ENCODE assay signal across 1 cellular context in the genomic region with DNA sequence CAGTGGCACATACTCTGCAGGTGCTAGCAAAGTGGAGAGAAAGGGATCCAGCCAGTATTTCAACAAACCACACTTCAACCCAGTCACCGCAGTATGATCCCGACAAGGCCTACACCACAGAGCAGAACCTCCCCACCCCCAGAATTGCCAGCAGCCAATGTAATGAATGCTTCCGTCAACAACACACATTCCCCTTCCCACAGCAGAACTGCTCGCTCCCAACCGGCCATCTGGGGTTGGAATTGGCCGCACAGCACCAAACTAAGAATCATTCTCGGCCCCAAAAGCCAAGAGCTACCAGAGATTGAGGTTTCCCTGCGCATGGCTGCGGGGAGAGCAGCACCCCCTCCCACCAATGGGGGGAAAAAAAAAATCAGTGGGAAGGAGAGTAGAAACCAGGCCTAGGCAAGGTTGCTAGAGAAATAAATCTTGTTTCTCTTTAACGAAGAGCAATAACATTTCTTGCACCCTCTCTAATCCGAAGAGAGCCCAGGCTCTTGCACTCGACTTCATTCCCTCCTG.
TF ChIP-seq lines count a peak whose summit lies in the region.

No MANE protein-coding gene starts in this region.

TF ChIP-seq in K562, 482 proteins besides CTCF, POLR2A, EP300 and RAD21 (continued from another document and continues in another):
- TF ChIP-seq BDP1 (IDR thresholded peaks at IDR 0.05; ENCODE audit: insufficient read depth, insufficient read length) = no peak
- TF ChIP-seq ZNF146 (CRISPR knock-in tag; IDR thresholded peaks at IDR 0.05; ENCODE audit: unreplicated experiment) = no peak
- peak; percentile 25 for TF ChIP-seq TAF9B (IDR thresholded peaks at IDR 0.05; ENCODE audit: partially characterized antibody)
- no peak for TF ChIP-seq MITF (IDR thresholded peaks at IDR 0.05)
- TF ChIP-seq KAT2B (IDR thresholded peaks at IDR 0.05; ENCODE audit: low read depth, low read length) = no peak
- TF ChIP-seq MTF1 (CRISPR knock-in tag; IDR thresholded peaks at IDR 0.05; ENCODE audit: borderline replicate concordance) = no peak
- no peak for TF ChIP-seq HDAC2 (IDR thresholded peaks at IDR 0.05)
- TF ChIP-seq, protein P1, sequence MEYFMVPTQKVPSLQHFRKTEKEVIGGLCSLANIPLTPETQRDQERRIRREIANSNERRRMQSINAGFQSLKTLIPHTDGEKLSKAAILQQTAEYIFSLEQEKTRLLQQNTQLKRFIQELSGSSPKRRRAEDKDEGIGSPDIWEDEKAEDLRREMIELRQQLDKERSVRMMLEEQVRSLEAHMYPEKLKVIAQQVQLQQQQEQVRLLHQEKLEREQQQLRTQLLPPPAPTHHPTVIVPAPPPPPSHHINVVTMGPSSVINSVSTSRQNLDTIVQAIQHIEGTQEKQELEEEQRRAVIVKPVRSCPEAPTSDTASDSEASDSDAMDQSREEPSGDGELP (CRISPR knock-in tag; IDR thresholded peaks at IDR 0.05; ENCODE audit: borderline replicate concordance) = peak; percentile 46; the same call in 1 of the 2 replicates
- TF ChIP-seq, protein P2, sequence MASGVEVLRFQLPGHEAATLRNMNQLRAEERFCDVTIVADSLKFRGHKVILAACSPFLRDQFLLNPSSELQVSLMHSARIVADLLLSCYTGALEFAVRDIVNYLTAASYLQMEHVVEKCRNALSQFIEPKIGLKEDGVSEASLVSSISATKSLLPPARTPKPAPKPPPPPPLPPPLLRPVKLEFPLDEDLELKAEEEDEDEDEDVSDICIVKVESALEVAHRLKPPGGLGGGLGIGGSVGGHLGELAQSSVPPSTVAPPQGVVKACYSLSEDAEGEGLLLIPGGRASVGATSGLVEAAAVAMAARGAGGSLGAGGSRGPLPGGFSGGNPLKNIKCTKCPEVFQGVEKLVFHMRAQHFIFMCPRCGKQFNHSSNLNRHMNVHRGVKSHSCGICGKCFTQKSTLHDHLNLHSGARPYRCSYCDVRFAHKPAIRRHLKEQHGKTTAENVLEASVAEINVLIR (CRISPR knock-in tag; IDR thresholded peaks at IDR 0.05) = no peak
- no peak for TF ChIP-seq ZNF133 (CRISPR knock-in tag; IDR thresholded peaks at IDR 0.05)
- TF ChIP-seq SAP30 (IDR thresholded peaks at IDR 0.05; ENCODE audit: borderline replicate concordance, insufficient read depth, low read depth, low read length, poor library complexity, severe bottlenecking) = peak; percentile 10
- TF ChIP-seq STAG1 (CRISPR knock-in tag; IDR thresholded peaks at IDR 0.05; ENCODE audit: borderline replicate concordance) = no peak
- TF ChIP-seq U2AF2 (optimal IDR thresholded peaks at IDR 0.05; ENCODE audit: low read depth, low read length) = no peak
- TF ChIP-seq ZZZ3 (IDR thresholded peaks at IDR 0.05) = no peak
- TF ChIP-seq ETS2 (tag; IDR thresholded peaks at IDR 0.05; ENCODE audit: borderline replicate concordance, poor library complexity, severe bottlenecking) = no peak
- no peak for TF ChIP-seq ZNF140 (CRISPR knock-in tag; IDR thresholded peaks at IDR 0.05)
- no peak for TF ChIP-seq LEF1 (IDR thresholded peaks at IDR 0.05)
- no peak for TF ChIP-seq ZFPM2 (CRISPR knock-in tag; IDR thresholded peaks at IDR 0.05)
- TF ChIP-seq ZNF253 (CRISPR knock-in tag; conservative IDR thresholded peaks at IDR 0.05) = no peak
- no peak for TF ChIP-seq IFI16 (CRISPR knock-in tag; IDR thresholded peaks at IDR 0.05)
- TF ChIP-seq SIRT6 (IDR thresholded peaks at IDR 0.05; ENCODE audit: low read depth, low read length) = no peak
- no peak for TF ChIP-seq ZNF224 (CRISPR knock-in tag; IDR thresholded peaks at IDR 0.05)
- TF ChIP-seq XRCC5 (IDR thresholded peaks at IDR 0.05; ENCODE audit: low read depth, low read length) = no peak
- TF ChIP-seq PCBP1 (IDR thresholded peaks at IDR 0.05; ENCODE audit: low read depth, low read length, poor library complexity, severe bottlenecking) = no peak
- no peak for TF ChIP-seq TCF15 (CRISPR knock-in tag; IDR thresholded peaks at IDR 0.05)
- TF ChIP-seq ARID1B (IDR thresholded peaks at IDR 0.05) = peak; percentile 24
- no peak for TF ChIP-seq MCM3 (IDR thresholded peaks at IDR 0.05)
- TF ChIP-seq CBX8 (IDR thresholded peaks at IDR 0.05; ENCODE audit: borderline replicate concordance, extremely low read depth, low read depth, low read length, poor library complexity, severe bottlenecking) = no peak
- no peak for TF ChIP-seq PHTF2 (CRISPR knock-in tag; IDR thresholded peaks at IDR 0.05)
- peak; percentile 28 for TF ChIP-seq ZFP36 (IDR thresholded peaks at IDR 0.05; ENCODE audit: low read depth, low read length, partially characterized antibody)
- TF ChIP-seq, protein P3, sequence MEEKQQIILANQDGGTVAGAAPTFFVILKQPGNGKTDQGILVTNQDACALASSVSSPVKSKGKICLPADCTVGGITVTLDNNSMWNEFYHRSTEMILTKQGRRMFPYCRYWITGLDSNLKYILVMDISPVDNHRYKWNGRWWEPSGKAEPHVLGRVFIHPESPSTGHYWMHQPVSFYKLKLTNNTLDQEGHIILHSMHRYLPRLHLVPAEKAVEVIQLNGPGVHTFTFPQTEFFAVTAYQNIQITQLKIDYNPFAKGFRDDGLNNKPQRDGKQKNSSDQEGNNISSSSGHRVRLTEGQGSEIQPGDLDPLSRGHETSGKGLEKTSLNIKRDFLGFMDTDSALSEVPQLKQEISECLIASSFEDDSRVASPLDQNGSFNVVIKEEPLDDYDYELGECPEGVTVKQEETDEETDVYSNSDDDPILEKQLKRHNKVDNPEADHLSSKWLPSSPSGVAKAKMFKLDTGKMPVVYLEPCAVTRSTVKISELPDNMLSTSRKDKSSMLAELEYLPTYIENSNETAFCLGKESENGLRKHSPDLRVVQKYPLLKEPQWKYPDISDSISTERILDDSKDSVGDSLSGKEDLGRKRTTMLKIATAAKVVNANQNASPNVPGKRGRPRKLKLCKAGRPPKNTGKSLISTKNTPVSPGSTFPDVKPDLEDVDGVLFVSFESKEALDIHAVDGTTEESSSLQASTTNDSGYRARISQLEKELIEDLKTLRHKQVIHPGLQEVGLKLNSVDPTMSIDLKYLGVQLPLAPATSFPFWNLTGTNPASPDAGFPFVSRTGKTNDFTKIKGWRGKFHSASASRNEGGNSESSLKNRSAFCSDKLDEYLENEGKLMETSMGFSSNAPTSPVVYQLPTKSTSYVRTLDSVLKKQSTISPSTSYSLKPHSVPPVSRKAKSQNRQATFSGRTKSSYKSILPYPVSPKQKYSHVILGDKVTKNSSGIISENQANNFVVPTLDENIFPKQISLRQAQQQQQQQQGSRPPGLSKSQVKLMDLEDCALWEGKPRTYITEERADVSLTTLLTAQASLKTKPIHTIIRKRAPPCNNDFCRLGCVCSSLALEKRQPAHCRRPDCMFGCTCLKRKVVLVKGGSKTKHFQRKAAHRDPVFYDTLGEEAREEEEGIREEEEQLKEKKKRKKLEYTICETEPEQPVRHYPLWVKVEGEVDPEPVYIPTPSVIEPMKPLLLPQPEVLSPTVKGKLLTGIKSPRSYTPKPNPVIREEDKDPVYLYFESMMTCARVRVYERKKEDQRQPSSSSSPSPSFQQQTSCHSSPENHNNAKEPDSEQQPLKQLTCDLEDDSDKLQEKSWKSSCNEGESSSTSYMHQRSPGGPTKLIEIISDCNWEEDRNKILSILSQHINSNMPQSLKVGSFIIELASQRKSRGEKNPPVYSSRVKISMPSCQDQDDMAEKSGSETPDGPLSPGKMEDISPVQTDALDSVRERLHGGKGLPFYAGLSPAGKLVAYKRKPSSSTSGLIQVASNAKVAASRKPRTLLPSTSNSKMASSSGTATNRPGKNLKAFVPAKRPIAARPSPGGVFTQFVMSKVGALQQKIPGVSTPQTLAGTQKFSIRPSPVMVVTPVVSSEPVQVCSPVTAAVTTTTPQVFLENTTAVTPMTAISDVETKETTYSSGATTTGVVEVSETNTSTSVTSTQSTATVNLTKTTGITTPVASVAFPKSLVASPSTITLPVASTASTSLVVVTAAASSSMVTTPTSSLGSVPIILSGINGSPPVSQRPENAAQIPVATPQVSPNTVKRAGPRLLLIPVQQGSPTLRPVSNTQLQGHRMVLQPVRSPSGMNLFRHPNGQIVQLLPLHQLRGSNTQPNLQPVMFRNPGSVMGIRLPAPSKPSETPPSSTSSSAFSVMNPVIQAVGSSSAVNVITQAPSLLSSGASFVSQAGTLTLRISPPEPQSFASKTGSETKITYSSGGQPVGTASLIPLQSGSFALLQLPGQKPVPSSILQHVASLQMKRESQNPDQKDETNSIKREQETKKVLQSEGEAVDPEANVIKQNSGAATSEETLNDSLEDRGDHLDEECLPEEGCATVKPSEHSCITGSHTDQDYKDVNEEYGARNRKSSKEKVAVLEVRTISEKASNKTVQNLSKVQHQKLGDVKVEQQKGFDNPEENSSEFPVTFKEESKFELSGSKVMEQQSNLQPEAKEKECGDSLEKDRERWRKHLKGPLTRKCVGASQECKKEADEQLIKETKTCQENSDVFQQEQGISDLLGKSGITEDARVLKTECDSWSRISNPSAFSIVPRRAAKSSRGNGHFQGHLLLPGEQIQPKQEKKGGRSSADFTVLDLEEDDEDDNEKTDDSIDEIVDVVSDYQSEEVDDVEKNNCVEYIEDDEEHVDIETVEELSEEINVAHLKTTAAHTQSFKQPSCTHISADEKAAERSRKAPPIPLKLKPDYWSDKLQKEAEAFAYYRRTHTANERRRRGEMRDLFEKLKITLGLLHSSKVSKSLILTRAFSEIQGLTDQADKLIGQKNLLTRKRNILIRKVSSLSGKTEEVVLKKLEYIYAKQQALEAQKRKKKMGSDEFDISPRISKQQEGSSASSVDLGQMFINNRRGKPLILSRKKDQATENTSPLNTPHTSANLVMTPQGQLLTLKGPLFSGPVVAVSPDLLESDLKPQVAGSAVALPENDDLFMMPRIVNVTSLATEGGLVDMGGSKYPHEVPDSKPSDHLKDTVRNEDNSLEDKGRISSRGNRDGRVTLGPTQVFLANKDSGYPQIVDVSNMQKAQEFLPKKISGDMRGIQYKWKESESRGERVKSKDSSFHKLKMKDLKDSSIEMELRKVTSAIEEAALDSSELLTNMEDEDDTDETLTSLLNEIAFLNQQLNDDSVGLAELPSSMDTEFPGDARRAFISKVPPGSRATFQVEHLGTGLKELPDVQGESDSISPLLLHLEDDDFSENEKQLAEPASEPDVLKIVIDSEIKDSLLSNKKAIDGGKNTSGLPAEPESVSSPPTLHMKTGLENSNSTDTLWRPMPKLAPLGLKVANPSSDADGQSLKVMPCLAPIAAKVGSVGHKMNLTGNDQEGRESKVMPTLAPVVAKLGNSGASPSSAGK (IDR thresholded peaks at IDR 0.05) = no peak
- TF ChIP-seq SPI1 (IDR thresholded peaks at IDR 0.05; ENCODE audit: borderline replicate concordance, low read depth, low read length) = no peak
- TF ChIP-seq BMI1 (IDR thresholded peaks at IDR 0.05; ENCODE audit: low read length) = no peak
- no peak for TF ChIP-seq RUNX1 (IDR thresholded peaks at IDR 0.05; ENCODE audit: low read depth)
- no peak for TF ChIP-seq ZNF511 (CRISPR knock-in tag; IDR thresholded peaks at IDR 0.05)
- no peak for TF ChIP-seq RERE (CRISPR knock-in tag; IDR thresholded peaks at IDR 0.05; ENCODE audit: borderline replicate concordance)
- TF ChIP-seq EP400 (IDR thresholded peaks at IDR 0.05) = peak; percentile 48; the same call in 1 of the 2 replicates
- TF ChIP-seq NR1H2 (CRISPR knock-in tag; IDR thresholded peaks at IDR 0.05) = no peak
- TF ChIP-seq SP2 (IDR thresholded peaks at IDR 0.05; ENCODE audit: extremely low read depth, low read depth, low read length, poor library complexity, severe bottlenecking) = no peak
